10 cellular contexts compared by ENCODE assay signal in the genomic region with DNA sequence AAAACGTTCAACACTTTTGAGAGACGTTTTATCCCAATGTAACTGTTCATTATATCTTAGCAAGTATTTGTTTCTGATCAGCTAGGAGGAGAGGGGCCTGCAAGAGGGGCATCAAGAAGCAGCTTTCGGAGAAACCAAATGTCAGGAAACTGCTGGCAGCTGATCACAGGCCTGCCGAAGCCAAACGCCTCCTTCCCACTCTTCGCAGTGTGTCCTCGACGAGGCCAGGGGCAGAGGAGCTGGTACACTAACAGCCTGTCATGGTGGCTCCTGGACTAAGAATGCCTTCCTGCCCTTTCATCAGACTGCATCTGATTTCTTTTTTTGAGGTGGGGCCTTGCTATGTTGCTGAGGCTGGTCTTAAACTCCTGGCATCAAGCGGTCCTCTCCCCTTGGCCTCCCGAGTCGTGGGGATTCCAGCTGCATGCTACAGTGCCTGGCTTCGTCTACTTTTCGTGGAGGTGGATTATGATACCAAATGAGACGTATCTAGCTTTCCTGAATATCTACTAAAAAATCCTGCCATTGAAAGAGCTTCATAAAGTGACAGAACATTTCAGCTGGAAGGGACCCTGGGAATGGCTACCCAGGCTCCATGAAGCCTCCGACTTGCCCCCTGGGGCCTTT.
DNase-seq lines count a peak whose midpoint lies in the region; ATAC-seq and TF ChIP-seq lines count a peak whose summit lies in the region.
"Had no signal": no experiment of that assay in that cellular context is flagged by ENCODE, and none has a peak within 500 bp of the region (broad histone marks: within the 10 kb centered on the region; RNA-seq: fewer than 3 reads in every experiment).

No MANE protein-coding gene starts in this region.

- peaks cover 55% of the 10 kb centered on the region for H3K36me3 ChIP-seq in PC-3 (ENCODE audit: low read depth, low read length)
- H3K36me3 ChIP-seq in thoracic aorta: peaks cover 7% of the 10 kb centered on the region
- peaks cover 10% of the 10 kb centered on the region; the same call in 1 of the 2 replicates for H3K36me3 ChIP-seq in HAP-1 (replicated peaks)

- peaks cover 44% of the 10 kb centered on the region for H3K4me1 Mint-ChIP-seq in mesothelial cell of epicardium

- POLR2A ChIA-PET in PC-3 (lab: Charles Lee; ENCODE audit: unreplicated experiment): no interaction called here

- H3K27ac ChIP-seq in PC-3 (ENCODE audit: low read length): no peak overlapping the region
- peak overlapping the region; percentile 74 to 93 for H3K27ac ChIP-seq in coronary artery
- peak overlapping the region; percentile 73 to 85 for H3K27ac ChIP-seq in thoracic aorta
- H3K27ac ChIP-seq: SK-N-MC had no signal

- H3K36me3 Mint-ChIP-seq in mesothelial cell of epicardium: peaks cover 40% of the 10 kb centered on the region
- H3K36me3 Mint-ChIP-seq: activated CD8-positive, alpha-beta memory T cell treated with anti-CD3 and anti-CD28 coated beads, Interleukin-2, amount 10 ng/mL, durations not matched to agents 7 days and 5 days; natural killer cell treated with Interleukin-12 subunit alpha and Interleukin-12 subunit beta and Interleukin-15 and Interleukin-18, amount 100 ng/mL, for 72 hours had no signal

- H3K79me2 ChIP-seq in PC-3 (ENCODE audit: low read length): peaks cover 20% of the 10 kb centered on the region

- BruUV-seq in PC-3 (replicated peaks; lab: Mats Ljungman, UMichigan): no TSS peak

- H4K20me1 ChIP-seq in PC-3 (ENCODE audit: low read length): no peaks in the 10 kb centered on the region

- peak overlapping the region; percentile 96 for H3K27ac Mint-ChIP-seq in mesothelial cell of epicardium
- H3K27ac Mint-ChIP-seq: activated CD8-positive, alpha-beta memory T cell treated with anti-CD3 and anti-CD28 coated beads, Interleukin-2, amount 10 ng/mL, durations not matched to agents 7 days and 5 days; natural killer cell treated with Interleukin-12 subunit alpha and Interleukin-12 subunit beta and Interleukin-15 and Interleukin-18, amount 100 ng/mL, for 72 hours had no signal

- H3K4me2 ChIP-seq in PC-3 (ENCODE audit: low read length): peak overlapping the region; percentile 44

- H3K9me2 ChIP-seq in PC-3 (replicated peaks; ENCODE audit: low read length): no peaks in the 10 kb centered on the region

- H3K4me3 ChIP-seq in PC-3 (ENCODE audit: low read length): no peak overlapping the region
- no peak overlapping the region for H3K4me3 ChIP-seq in coronary artery
- no peak overlapping the region for H3K4me3 ChIP-seq in thoracic aorta
- no peak overlapping the region for H3K4me3 ChIP-seq in HAP-1
- H3K4me3 ChIP-seq: SK-N-MC had no signal

- H3K9me3 ChIP-seq in PC-3 (ENCODE audit: low read length) (peaks cover 7% of the 10 kb centered on the region; the same call in 1 of the 2 replicates), thoracic aorta (no peaks in the 10 kb centered on the region), HAP-1 (no peaks in the 10 kb centered on the region)

- no peak overlapping the region for H2AFZ ChIP-seq in PC-3 (ENCODE audit: low read length)

- no peaks in the 10 kb centered on the region for H3F3A ChIP-seq in PC-3 (ENCODE audit: low read length, unreplicated experiment)

- TF ChIP-seq CTCF in PC-3 (conservative IDR thresholded peaks at IDR 0.05; ENCODE audit: low read depth, low read length) (no peak), coronary artery (IDR thresholded peaks at IDR 0.05) (no peak), mesothelial cell of epicardium (IDR thresholded peaks at IDR 0.05; ENCODE audit: unreplicated experiment) (no peak), thoracic aorta (IDR thresholded peaks at IDR 0.05) (no peak)

- ATAC-seq in PC-3 (no peak), thoracic aorta (ENCODE audit: insufficient number of reproducible peaks, low FRiP score, low read depth) (no peak), GM18520 (IDR thresholded peaks at IDR 0.05; ENCODE audit: unreplicated experiment) (no peak)

- CTCF ChIA-PET in PC-3 (lab: Charles Lee): interaction anchor here (0.6 to 1.0 kb wide), 7 partner anchors 9 to 135 kb away, joined by 3 read pairs; partner anchors contain the start of gene AFAP1

- no peaks in the 10 kb centered on the region for H3K27me3 Mint-ChIP-seq in mesothelial cell of epicardium (ENCODE audit: low read depth)
- H3K27me3 Mint-ChIP-seq: activated CD8-positive, alpha-beta memory T cell treated with anti-CD3 and anti-CD28 coated beads, Interleukin-2, amount 10 ng/mL, durations not matched to agents 7 days and 5 days had no signal

- intact Hi-C loops in PC-3 (cut with micrococcal nuclease): loop anchor here (1.0 kb wide), 3 partner anchors 37 to 182 kb away; no protein-coding TSS in a partner anchor

- no peaks in the 10 kb centered on the region for H3K27me3 ChIP-seq in PC-3 (ENCODE audit: low read length)
- no peaks in the 10 kb centered on the region for H3K27me3 ChIP-seq in thoracic aorta (replicated peaks; ENCODE audit: insufficient read depth)
- no peaks in the 10 kb centered on the region for H3K27me3 ChIP-seq in HAP-1 (ENCODE audit: low read depth)

- H3K9me3 Mint-ChIP-seq in mesothelial cell of epicardium: peaks cover 3% of the 10 kb centered on the region
- H3K9me3 Mint-ChIP-seq: natural killer cell treated with Interleukin-12 subunit alpha and Interleukin-12 subunit beta and Interleukin-15 and Interleukin-18, amount 100 ng/mL, for 72 hours had no signal

- no peak overlapping the region for H3K4me3 Mint-ChIP-seq in mesothelial cell of epicardium
- H3K4me3 Mint-ChIP-seq: activated CD8-positive, alpha-beta memory T cell treated with anti-CD3 and anti-CD28 coated beads, Interleukin-2, amount 10 ng/mL, durations not matched to agents 7 days and 5 days; natural killer cell treated with Interleukin-12 subunit alpha and Interleukin-12 subunit beta and Interleukin-15 and Interleukin-18, amount 100 ng/mL, for 72 hours had no signal

- no peak for DNase-seq in PC-3
- peak; percentile 72 for DNase-seq in coronary artery (ENCODE audit: low spot score)
- DNase-seq in mesothelial cell of epicardium (ENCODE audit: low spot score in 2 of 2, unreplicated experiment in 2 of 2): no peak
- DNase-seq in thoracic aorta (ENCODE audit: low spot score): no peak
- DNase-seq in activated naive CD4-positive, alpha-beta T cell treated with anti-CD3 and anti-CD28 coated beads, Interleukin-2, amount 50 U/mL, for 16 hours: no peak
- no peak for DNase-seq in HAP-1 (ENCODE audit: low spot score in 2 of 2)

- no peak overlapping the region for H3K9ac ChIP-seq in PC-3 (ENCODE audit: low read length)

- H3K4me1 ChIP-seq in PC-3 (ENCODE audit: insufficient read depth, low read length): peaks cover 32% of the 10 kb centered on the region
- H3K4me1 ChIP-seq in thoracic aorta (ENCODE audit: control insufficient read depth in 1 of 2, low read depth in 2 of 2): peaks cover 21 to 49% of the 10 kb centered on the region in 2 donors
- no peaks in the 10 kb centered on the region for H3K4me1 ChIP-seq in HAP-1

- in situ Hi-C loops in HAP-1 (cut with MboI; ENCODE audit: low sequenced_read_pairs): loop anchor here (5.0 kb wide), 1 partner anchor 182 kb away; no protein-coding TSS in a partner anchor
